ENCODE assay signal across 8 cellular contexts in genomic region chr16:85462405-85463227, GRCh38.
A peak's percentile ranks its signal among the peaks of the same experiment; 100 is the strongest.
DNase-seq lines count a peak whose midpoint lies in the region; ATAC-seq and TF ChIP-seq lines count a peak whose summit lies in the region.

No MANE protein-coding gene starts in this region.

- TF ChIP-seq CTCF in AG04450 (IDR thresholded peaks at IDR 0.05; ENCODE audit: low read depth, low read length), result no peak
- TF ChIP-seq CTCF in fibroblast of pulmonary artery (IDR thresholded peaks at IDR 0.05; ENCODE audit: low read length, missing control alignments), result no peak
- no peak for TF ChIP-seq CTCF in gastrocnemius medialis (IDR thresholded peaks at IDR 0.05 in 4 of 5, conservative IDR thresholded peaks at IDR 0.05 in 1 of 5)

- TF ChIP-seq POLR2A in gastrocnemius medialis (IDR thresholded peaks at IDR 0.05), result no peak

- H3K27me3 ChIP-seq in AG04450 (ENCODE audit: control insufficient read depth, insufficient read depth, low read length), result no peaks in the 10 kb centered on the region
- H3K27me3 ChIP-seq in HUES6 (ENCODE audit: control insufficient read depth, insufficient read depth, low read length), result peaks cover 74% of the 10 kb centered on the region
- no peaks in the 10 kb centered on the region for H3K27me3 ChIP-seq in gastrocnemius medialis

- POLR2A ChIA-PET in AG04450 (lab: Yijun Ruan, JAX), result no interaction called here

- H3K27ac ChIP-seq in AG04450 (ENCODE audit: low read depth, low read length) (no peak overlapping the region), HUES6 (ENCODE audit: low read depth, low read length) (no peak overlapping the region), gastrocnemius medialis (peak overlapping the region in 1 of 4 donors; percentile 42)

- intact Hi-C loops in gastrocnemius medialis (cut with DNase I; ENCODE audit: low total_unique reads), result loop anchor here (5.0 kb wide), 1 partner anchor 95 kb away; no protein-coding TSS in a partner anchor

- H3K4me3 ChIP-seq in AG04450 (ENCODE audit: low read depth, low read length), result 0 out of 2 replicates have a peak overlapping the region, but pooled peaks have one; percentile 15
- H3K4me3 ChIP-seq in HUES6 (ENCODE audit: low read depth, low read length), result peak overlapping the region; percentile 59
- peak overlapping the region; percentile 7 for H3K4me3 ChIP-seq in fibroblast of pulmonary artery (replicated peaks; ENCODE audit: low read depth, low read length)
- peak overlapping the region; percentile 39 to 48 (median 42) for H3K4me3 ChIP-seq in gastrocnemius medialis

- in situ Hi-C loops in gastrocnemius medialis (cut with MboI; ENCODE audit: low sequenced_read_pairs in 4 of 4), result no loop called here

- CTCF ChIA-PET in AG04450 (lab: Charles Lee), result no interaction called here

- peak; percentile 31 for ATAC-seq in SK-N-SH treated with all-trans-retinoic acid at 6 μM for 48 hours
- ATAC-seq in gastrocnemius medialis, result peak; percentile 10 to 18
- no peak for ATAC-seq in HG02970 (IDR thresholded peaks at IDR 0.05; ENCODE audit: low FRiP score, unreplicated experiment)

- DNase-seq in AG04450 (ENCODE audit: low read depth, low spot score), result no peak
- DNase-seq in fibroblast of pulmonary artery (ENCODE audit: low read depth), result no peak
- DNase-seq in gastrocnemius medialis, result no peak
- DNase-seq in GOT3 (lab: John Stamatoyannopoulos, UW), result no peak
- DNase-seq in dermis blood vessel endothelial cell, result no peak

- H3K9ac ChIP-seq in HUES6 (ENCODE audit: low read length), result no peak overlapping the region

- H3K36me3 ChIP-seq in HUES6 (ENCODE audit: control insufficient read depth, insufficient read depth, low read length), result no peaks in the 10 kb centered on the region
- no peaks in the 10 kb centered on the region for H3K36me3 ChIP-seq in gastrocnemius medialis

- H3K4me1 ChIP-seq in HUES6 (ENCODE audit: control insufficient read depth, insufficient read depth, low read length), result peaks cover 38% of the 10 kb centered on the region
- peaks cover 39 to 48% of the 10 kb centered on the region in 2 donors for H3K4me1 ChIP-seq in gastrocnemius medialis

- H3K9me3 ChIP-seq in AG04450 (ENCODE audit: control insufficient read depth, insufficient read depth, low read length), result no peaks in the 10 kb centered on the region; the same call in 1 of the 2 replicates
- H3K9me3 ChIP-seq in HUES6 (ENCODE audit: control insufficient read depth, insufficient read depth, low read depth, low read length), result no peaks in the 10 kb centered on the region
- H3K9me3 ChIP-seq in gastrocnemius medialis, result no peaks in the 10 kb centered on the region

TF ChIP-seq in SK-N-SH treated with all-trans-retinoic acid at 6 μM for 48 hours, 23 proteins besides CTCF, POLR2A, EP300 and RAD21:
- TF ChIP-seq RARB (CRISPR knock-in tag; IDR thresholded peaks at IDR 0.05), result no peak
- no peak for TF ChIP-seq ZNF8 (CRISPR knock-in tag; IDR thresholded peaks at IDR 0.05)
- TF ChIP-seq BACH2 (CRISPR knock-in tag; IDR thresholded peaks at IDR 0.05; ENCODE audit: borderline replicate concordance), result no peak

Comparison
In these comparisons a context has a peak if more than half of its experiments do, and no peak if none do; other contexts are left out.
1. H3K4me3 ChIP-seq: peak in every context shown above with its lines; median percentile 59 in HUES6; 42 in gastrocnemius medialis; 15 in AG04450; 7 in fibroblast of pulmonary artery.